In genomic region chr1:248873993-248874671, GRCh38 we compare ENCODE assay signal across 1 cellular context.
TF ChIP-seq lines count a peak whose summit lies in the region.

No MANE protein-coding gene starts in this region.

TF ChIP-seq in HepG2, 621 proteins besides CTCF, POLR2A, EP300 and RAD21 (continued from another document and continues in another):
- TF ChIP-seq, protein P1, sequence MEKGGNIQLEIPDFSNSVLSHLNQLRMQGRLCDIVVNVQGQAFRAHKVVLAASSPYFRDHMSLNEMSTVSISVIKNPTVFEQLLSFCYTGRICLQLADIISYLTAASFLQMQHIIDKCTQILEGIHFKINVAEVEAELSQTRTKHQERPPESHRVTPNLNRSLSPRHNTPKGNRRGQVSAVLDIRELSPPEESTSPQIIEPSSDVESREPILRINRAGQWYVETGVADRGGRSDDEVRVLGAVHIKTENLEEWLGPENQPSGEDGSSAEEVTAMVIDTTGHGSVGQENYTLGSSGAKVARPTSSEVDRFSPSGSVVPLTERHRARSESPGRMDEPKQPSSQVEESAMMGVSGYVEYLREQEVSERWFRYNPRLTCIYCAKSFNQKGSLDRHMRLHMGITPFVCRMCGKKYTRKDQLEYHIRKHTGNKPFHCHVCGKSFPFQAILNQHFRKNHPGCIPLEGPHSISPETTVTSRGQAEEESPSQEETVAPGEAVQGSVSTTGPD (CRISPR knock-in tag; IDR thresholded peaks at IDR 0.05): no peak
- TF ChIP-seq ZMYM4 (CRISPR knock-in tag; IDR thresholded peaks at IDR 0.05) (peak; percentile 27), SATB2 (CRISPR knock-in tag; IDR thresholded peaks at IDR 0.05) (no peak), SKI (IDR thresholded peaks at IDR 0.05; ENCODE audit: partially characterized antibody) (no peak), PITX1 (CRISPR knock-in tag; IDR thresholded peaks at IDR 0.05) (no peak), ZSCAN30 (CRISPR knock-in tag; IDR thresholded peaks at IDR 0.05) (no peak; the same call in 1 of the 2 replicates), GTF2F1 (IDR thresholded peaks at IDR 0.05; ENCODE audit: low read length) (no peak), HOMEZ (CRISPR knock-in tag; IDR thresholded peaks at IDR 0.05; ENCODE audit: low read depth) (no peak), ZNF331 (CRISPR knock-in tag; IDR thresholded peaks at IDR 0.05) (peak; percentile 44; the same call in 1 of the 2 replicates), ATF7 (IDR thresholded peaks at IDR 0.05) (peak; percentile 54), ATF7 (CRISPR knock-in tag; IDR thresholded peaks at IDR 0.05) (no peak), ZBTB20 (CRISPR knock-in tag; IDR thresholded peaks at IDR 0.05; ENCODE audit: borderline replicate concordance, low read depth) (peak; percentile 98; the same call in 1 of the 2 replicates), ZNF678 (CRISPR knock-in tag; IDR thresholded peaks at IDR 0.05) (no peak), SRSF4 (IDR thresholded peaks at IDR 0.05; ENCODE audit: low read depth, low read length, poor library complexity, severe bottlenecking) (no peak), ZNF12 (CRISPR knock-in tag; IDR thresholded peaks at IDR 0.05) (no peak), CBFB (CRISPR knock-in tag; IDR thresholded peaks at IDR 0.05) (peak; percentile 29; the same call in 1 of the 2 replicates), ELF1 (CRISPR knock-in tag; IDR thresholded peaks at IDR 0.05) (no peak), FIP1L1 (IDR thresholded peaks at IDR 0.05; ENCODE audit: borderline replicate concordance, insufficient read depth, low read depth, low read length) (no peak), DRAP1 (CRISPR knock-in tag; IDR thresholded peaks at IDR 0.05) (peak; percentile 42; the same call in 1 of the 2 replicates), ZSCAN9 (CRISPR knock-in tag; IDR thresholded peaks at IDR 0.05; ENCODE audit: borderline replicate concordance) (no peak), ETV6 (CRISPR knock-in tag; conservative IDR thresholded peaks at IDR 0.05) (no peak), ZNF609 (CRISPR knock-in tag; IDR thresholded peaks at IDR 0.05; ENCODE audit: borderline replicate concordance) (no peak), MEIS2 (CRISPR knock-in tag; IDR thresholded peaks at IDR 0.05) (no peak), ZMYM2 (CRISPR knock-in tag; IDR thresholded peaks at IDR 0.05) (no peak), MXI1 (IDR thresholded peaks at IDR 0.05; ENCODE audit: borderline replicate concordance, low read depth, low read length) (0 out of 3 replicates have a peak, but pooled peaks have one; percentile 2), HNF4A (CRISPR knock-in tag; IDR thresholded peaks at IDR 0.05) (0 out of 2 replicates have a peak, but pooled peaks have one; percentile 1), HMGXB4 (CRISPR knock-in tag; IDR thresholded peaks at IDR 0.05; ENCODE audit: borderline replicate concordance in 1 of 2, low read depth in 1 of 2) (peak; percentile 37 to 70; a peak in 3 of 4 replicates), ZUFSP (CRISPR knock-in tag; IDR thresholded peaks at IDR 0.05; ENCODE audit: borderline replicate concordance) (no peak), ELF4 (CRISPR knock-in tag; IDR thresholded peaks at IDR 0.05; ENCODE audit: borderline replicate concordance) (peak; percentile 77; the same call in 1 of the 2 replicates), KAT8 (CRISPR knock-in tag; IDR thresholded peaks at IDR 0.05) (peak; percentile 53), FOXP1 (IDR thresholded peaks at IDR 0.05) (no peak), FOXP1 (CRISPR knock-in tag; IDR thresholded peaks at IDR 0.05) (no peak), MZF1 (CRISPR knock-in tag; IDR thresholded peaks at IDR 0.05; ENCODE audit: borderline replicate concordance) (no peak), ZNF768 (CRISPR knock-in tag; IDR thresholded peaks at IDR 0.05) (no peak), ZNF878 (CRISPR knock-in tag; IDR thresholded peaks at IDR 0.05) (peak; percentile 66; the same call in 1 of the 2 replicates), MLX (CRISPR knock-in tag; IDR thresholded peaks at IDR 0.05) (no peak)
- TF ChIP-seq, protein P2, sequence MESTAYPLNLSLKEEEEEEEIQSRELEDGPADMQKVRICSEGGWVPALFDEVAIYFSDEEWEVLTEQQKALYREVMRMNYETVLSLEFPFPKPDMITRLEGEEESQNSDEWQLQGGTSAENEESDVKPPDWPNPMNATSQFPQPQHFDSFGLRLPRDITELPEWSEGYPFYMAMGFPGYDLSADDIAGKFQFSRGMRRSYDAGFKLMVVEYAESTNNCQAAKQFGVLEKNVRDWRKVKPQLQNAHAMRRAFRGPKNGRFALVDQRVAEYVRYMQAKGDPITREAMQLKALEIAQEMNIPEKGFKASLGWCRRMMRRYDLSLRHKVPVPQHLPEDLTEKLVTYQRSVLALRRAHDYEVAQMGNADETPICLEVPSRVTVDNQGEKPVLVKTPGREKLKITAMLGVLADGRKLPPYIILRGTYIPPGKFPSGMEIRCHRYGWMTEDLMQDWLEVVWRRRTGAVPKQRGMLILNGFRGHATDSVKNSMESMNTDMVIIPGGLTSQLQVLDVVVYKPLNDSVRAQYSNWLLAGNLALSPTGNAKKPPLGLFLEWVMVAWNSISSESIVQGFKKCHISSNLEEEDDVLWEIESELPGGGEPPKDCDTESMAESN (CRISPR knock-in tag; conservative IDR thresholded peaks at IDR 0.05): no peak; the same call in 1 of the 2 replicates
- TF ChIP-seq, protein P3, sequence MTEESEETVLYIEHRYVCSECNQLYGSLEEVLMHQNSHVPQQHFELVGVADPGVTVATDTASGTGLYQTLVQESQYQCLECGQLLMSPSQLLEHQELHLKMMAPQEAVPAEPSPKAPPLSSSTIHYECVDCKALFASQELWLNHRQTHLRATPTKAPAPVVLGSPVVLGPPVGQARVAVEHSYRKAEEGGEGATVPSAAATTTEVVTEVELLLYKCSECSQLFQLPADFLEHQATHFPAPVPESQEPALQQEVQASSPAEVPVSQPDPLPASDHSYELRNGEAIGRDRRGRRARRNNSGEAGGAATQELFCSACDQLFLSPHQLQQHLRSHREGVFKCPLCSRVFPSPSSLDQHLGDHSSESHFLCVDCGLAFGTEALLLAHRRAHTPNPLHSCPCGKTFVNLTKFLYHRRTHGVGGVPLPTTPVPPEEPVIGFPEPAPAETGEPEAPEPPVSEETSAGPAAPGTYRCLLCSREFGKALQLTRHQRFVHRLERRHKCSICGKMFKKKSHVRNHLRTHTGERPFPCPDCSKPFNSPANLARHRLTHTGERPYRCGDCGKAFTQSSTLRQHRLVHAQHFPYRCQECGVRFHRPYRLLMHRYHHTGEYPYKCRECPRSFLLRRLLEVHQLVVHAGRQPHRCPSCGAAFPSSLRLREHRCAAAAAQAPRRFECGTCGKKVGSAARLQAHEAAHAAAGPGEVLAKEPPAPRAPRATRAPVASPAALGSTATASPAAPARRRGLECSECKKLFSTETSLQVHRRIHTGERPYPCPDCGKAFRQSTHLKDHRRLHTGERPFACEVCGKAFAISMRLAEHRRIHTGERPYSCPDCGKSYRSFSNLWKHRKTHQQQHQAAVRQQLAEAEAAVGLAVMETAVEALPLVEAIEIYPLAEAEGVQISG (CRISPR knock-in tag; IDR thresholded peaks at IDR 0.05): no peak; the same call in 1 of the 2 replicates
- TF ChIP-seq, protein P4, sequence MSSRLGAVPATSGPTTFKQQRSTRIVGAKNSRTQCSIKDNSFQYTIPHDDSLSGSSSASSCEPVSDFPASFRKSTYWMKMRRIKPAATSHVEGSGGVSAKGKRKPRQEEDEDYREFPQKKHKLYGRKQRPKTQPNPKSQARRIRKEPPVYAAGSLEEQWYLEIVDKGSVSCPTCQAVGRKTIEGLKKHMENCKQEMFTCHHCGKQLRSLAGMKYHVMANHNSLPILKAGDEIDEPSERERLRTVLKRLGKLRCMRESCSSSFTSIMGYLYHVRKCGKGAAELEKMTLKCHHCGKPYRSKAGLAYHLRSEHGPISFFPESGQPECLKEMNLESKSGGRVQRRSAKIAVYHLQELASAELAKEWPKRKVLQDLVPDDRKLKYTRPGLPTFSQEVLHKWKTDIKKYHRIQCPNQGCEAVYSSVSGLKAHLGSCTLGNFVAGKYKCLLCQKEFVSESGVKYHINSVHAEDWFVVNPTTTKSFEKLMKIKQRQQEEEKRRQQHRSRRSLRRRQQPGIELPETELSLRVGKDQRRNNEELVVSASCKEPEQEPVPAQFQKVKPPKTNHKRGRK (CRISPR knock-in tag; IDR thresholded peaks at IDR 0.05): no peak
- TF ChIP-seq, protein P5, sequence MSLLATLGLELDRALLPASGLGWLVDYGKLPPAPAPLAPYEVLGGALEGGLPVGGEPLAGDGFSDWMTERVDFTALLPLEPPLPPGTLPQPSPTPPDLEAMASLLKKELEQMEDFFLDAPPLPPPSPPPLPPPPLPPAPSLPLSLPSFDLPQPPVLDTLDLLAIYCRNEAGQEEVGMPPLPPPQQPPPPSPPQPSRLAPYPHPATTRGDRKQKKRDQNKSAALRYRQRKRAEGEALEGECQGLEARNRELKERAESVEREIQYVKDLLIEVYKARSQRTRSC (CRISPR knock-in tag; IDR thresholded peaks at IDR 0.05; ENCODE audit: low read depth): no peak
